1 cellular context compared by ENCODE assay signal in genomic region chr2:63840785-63841253, GRCh38.
TF ChIP-seq lines count a peak whose summit lies in the region.

No MANE protein-coding gene starts in this region.

TF ChIP-seq in HepG2, 621 proteins besides CTCF, POLR2A, EP300 and RAD21 (continued from another document and continues in another):
- TF ChIP-seq POGK (CRISPR knock-in tag; conservative IDR thresholded peaks at IDR 0.05) (peak; percentile 67), ZSCAN29 (CRISPR knock-in tag; conservative IDR thresholded peaks at IDR 0.05) (no peak), SP2 (CRISPR knock-in tag; IDR thresholded peaks at IDR 0.05) (peak; percentile 99), HOXA3 (CRISPR knock-in tag; IDR thresholded peaks at IDR 0.05) (peak; percentile 42; the same call in 1 of the 2 replicates), ZNF235 (CRISPR knock-in tag; IDR thresholded peaks at IDR 0.05; ENCODE audit: borderline replicate concordance) (no peak), UBTF (CRISPR knock-in tag; IDR thresholded peaks at IDR 0.05) (no peak), MAF1 (CRISPR knock-in tag; IDR thresholded peaks at IDR 0.05; ENCODE audit: borderline replicate concordance) (peak; percentile 66; the same call in 1 of the 2 replicates), ZNF17 (CRISPR knock-in tag; IDR thresholded peaks at IDR 0.05) (no peak), PHF8 (CRISPR knock-in tag; IDR thresholded peaks at IDR 0.05) (peak; percentile 75; the same call in 1 of the 2 replicates), ZNF496 (CRISPR knock-in tag; IDR thresholded peaks at IDR 0.05; ENCODE audit: insufficient replicate concordance) (no peak), YEATS4 (CRISPR knock-in tag; IDR thresholded peaks at IDR 0.05; ENCODE audit: borderline replicate concordance) (no peak; the same call in none of the 2 replicates), ZNF3 (CRISPR knock-in tag; IDR thresholded peaks at IDR 0.05) (no peak), ZFP62 (CRISPR knock-in tag; IDR thresholded peaks at IDR 0.05) (no peak), THAP8 (CRISPR knock-in tag; IDR thresholded peaks at IDR 0.05; ENCODE audit: borderline replicate concordance) (no peak; the same call in 1 of the 2 replicates), PRMT3 (CRISPR knock-in tag; IDR thresholded peaks at IDR 0.05; ENCODE audit: borderline replicate concordance, low read depth) (no peak), ZFP41 (CRISPR knock-in tag; IDR thresholded peaks at IDR 0.05; ENCODE audit: borderline replicate concordance) (no peak), ZNF737 (CRISPR knock-in tag; IDR thresholded peaks at IDR 0.05; ENCODE audit: borderline replicate concordance) (no peak), HMGA1 (CRISPR knock-in tag; conservative IDR thresholded peaks at IDR 0.05) (no peak), ATRX (CRISPR knock-in tag; IDR thresholded peaks at IDR 0.05; ENCODE audit: borderline replicate concordance) (no peak), ATF1 (CRISPR knock-in tag; IDR thresholded peaks at IDR 0.05) (peak; percentile 62; the same call in 1 of the 2 replicates), ZNF318 (CRISPR knock-in tag; IDR thresholded peaks at IDR 0.05) (peak; percentile 70; the same call in 1 of the 2 replicates), SRF (IDR thresholded peaks at IDR 0.05; ENCODE audit: low read depth, low read length) (no peak), MLXIP (CRISPR knock-in tag; IDR thresholded peaks at IDR 0.05; ENCODE audit: borderline replicate concordance) (no peak), JUND (CRISPR knock-in tag; IDR thresholded peaks at IDR 0.05) (no peak), ARHGAP35 (CRISPR knock-in tag; IDR thresholded peaks at IDR 0.05; ENCODE audit: borderline replicate concordance) (no peak), PATZ1 (CRISPR knock-in tag; IDR thresholded peaks at IDR 0.05) (peak; percentile 98), ZNF138 (CRISPR knock-in tag; IDR thresholded peaks at IDR 0.05; ENCODE audit: low read depth) (peak; percentile 84; the same call in 1 of the 2 replicates), ETV5 (CRISPR knock-in tag; IDR thresholded peaks at IDR 0.05; ENCODE audit: borderline replicate concordance) (peak; percentile 36; the same call in 1 of the 2 replicates), NCOA1 (CRISPR knock-in tag; IDR thresholded peaks at IDR 0.05) (peak; percentile 77; the same call in 1 of the 2 replicates), ZNF891 (CRISPR knock-in tag; IDR thresholded peaks at IDR 0.05) (peak; percentile 87)
- TF ChIP-seq, protein P1, sequence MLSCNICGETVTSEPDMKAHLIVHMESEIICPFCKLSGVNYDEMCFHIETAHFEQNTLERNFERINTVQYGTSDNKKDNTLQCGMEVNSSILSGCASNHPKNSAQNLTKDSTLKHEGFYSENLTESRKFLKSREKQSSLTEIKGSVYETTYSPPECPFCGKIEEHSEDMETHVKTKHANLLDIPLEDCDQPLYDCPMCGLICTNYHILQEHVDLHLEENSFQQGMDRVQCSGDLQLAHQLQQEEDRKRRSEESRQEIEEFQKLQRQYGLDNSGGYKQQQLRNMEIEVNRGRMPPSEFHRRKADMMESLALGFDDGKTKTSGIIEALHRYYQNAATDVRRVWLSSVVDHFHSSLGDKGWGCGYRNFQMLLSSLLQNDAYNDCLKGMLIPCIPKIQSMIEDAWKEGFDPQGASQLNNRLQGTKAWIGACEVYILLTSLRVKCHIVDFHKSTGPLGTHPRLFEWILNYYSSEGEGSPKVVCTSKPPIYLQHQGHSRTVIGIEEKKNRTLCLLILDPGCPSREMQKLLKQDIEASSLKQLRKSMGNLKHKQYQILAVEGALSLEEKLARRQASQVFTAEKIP (CRISPR knock-in tag; IDR thresholded peaks at IDR 0.05; ENCODE audit: borderline replicate concordance) = no peak
- TF ChIP-seq, protein P2, sequence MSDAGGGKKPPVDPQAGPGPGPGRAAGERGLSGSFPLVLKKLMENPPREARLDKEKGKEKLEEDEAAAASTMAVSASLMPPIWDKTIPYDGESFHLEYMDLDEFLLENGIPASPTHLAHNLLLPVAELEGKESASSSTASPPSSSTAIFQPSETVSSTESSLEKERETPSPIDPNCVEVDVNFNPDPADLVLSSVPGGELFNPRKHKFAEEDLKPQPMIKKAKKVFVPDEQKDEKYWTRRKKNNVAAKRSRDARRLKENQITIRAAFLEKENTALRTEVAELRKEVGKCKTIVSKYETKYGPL (CRISPR knock-in tag; IDR thresholded peaks at IDR 0.05) = no peak; the same call in 1 of the 2 replicates
- TF ChIP-seq, protein P3, sequence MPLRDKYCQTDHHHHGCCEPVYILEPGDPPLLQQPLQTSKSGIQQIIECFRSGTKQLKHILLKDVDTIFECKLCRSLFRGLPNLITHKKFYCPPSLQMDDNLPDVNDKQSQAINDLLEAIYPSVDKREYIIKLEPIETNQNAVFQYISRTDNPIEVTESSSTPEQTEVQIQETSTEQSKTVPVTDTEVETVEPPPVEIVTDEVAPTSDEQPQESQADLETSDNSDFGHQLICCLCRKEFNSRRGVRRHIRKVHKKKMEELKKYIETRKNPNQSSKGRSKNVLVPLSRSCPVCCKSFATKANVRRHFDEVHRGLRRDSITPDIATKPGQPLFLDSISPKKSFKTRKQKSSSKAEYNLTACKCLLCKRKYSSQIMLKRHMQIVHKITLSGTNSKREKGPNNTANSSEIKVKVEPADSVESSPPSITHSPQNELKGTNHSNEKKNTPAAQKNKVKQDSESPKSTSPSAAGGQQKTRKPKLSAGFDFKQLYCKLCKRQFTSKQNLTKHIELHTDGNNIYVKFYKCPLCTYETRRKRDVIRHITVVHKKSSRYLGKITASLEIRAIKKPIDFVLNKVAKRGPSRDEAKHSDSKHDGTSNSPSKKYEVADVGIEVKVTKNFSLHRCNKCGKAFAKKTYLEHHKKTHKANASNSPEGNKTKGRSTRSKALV (CRISPR knock-in tag; IDR thresholded peaks at IDR 0.05) = peak; percentile 83
